12 cellular contexts compared by ENCODE assay signal in the genomic region with DNA sequence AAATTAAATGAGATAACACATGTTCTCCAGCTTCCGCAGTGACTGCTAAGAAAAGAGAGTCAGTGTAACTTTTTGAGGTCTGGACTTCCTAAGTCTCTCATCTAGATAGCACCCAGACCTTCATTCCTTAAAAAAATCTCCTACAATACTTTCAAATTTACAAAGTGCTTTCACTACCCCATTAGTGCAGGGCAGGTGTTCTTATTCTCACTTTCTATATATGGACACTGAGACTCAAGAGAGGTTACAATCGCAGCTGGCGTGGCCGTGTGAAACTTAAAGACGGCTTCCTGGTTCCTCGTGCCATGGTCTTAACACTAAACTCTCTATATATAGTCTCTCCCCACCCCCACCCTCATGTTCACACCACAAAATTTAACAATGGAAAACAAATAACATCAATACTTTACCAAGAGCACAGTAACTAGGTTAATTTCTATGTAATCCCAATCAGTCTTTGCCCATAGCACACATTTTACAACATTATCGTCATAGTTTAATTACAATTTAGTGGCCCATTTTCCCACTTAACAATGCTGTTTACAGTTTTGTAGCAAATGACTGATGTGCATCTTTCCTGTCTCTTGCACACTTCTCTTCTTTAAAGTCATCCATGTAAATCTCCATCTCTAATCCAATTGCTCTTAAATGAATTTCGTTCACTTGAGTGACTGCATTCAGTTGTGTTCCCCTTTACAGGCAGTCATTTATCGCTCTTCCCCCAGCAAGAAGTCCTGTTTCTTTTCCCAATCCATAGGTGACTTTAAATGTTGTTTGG.
DNase-seq lines count a peak whose midpoint lies in the region; ATAC-seq lines count a peak whose summit lies in the region.
"Had no signal": no experiment of that assay in that cellular context is flagged by ENCODE, and none has a peak within 500 bp of the region (broad histone marks: within the 10 kb centered on the region; RNA-seq: fewer than 3 reads in every experiment).

No MANE protein-coding gene starts in this region.

- ATAC-seq in GM19328 (IDR thresholded peaks at IDR 0.05; ENCODE audit: unreplicated experiment): peak; percentile 78
- peak; percentile 82 for ATAC-seq in HG02885 (IDR thresholded peaks at IDR 0.05; ENCODE audit: poor library complexity, unreplicated experiment)
- ATAC-seq in Right ventricle myocardium superior (ENCODE audit: poor library complexity): no peak

- peak overlapping the region; percentile 8; the same call in 1 of the 2 replicates for H3K4me3 ChIP-seq in ACC112 (ENCODE audit: low read depth, low read length)

- H3K79me2 ChIP-seq in ACC112 (ENCODE audit: control insufficient read depth, insufficient read depth, low read length, unreplicated experiment): no peaks in the 10 kb centered on the region

- no peak overlapping the region for H3K27ac ChIP-seq in ACC112 (ENCODE audit: low read depth, low read length)

- intact Hi-C loops in Right ventricle myocardium superior (cut with DNase I): no loop called here
- intact Hi-C loops in activated T-helper 1 cell treated with anti-CD3 and anti-CD28 coated beads, Interleukin-12 subunit alpha, Interleukin-12 subunit beta, Interleukin-2, Interleukin-4 antibody, amounts not matched to agents 30 ng/mL and 10 ng/mL and 1 ng/mL, durations not matched to agents 14 hours and 24 hours and 36 hours (cut with micrococcal nuclease): no loop called here

- H3K36me3 ChIP-seq in ACC112 (ENCODE audit: insufficient read depth, low read length): no peaks in the 10 kb centered on the region
- H3K36me3 ChIP-seq: neutrophil had no signal

- peaks cover 9% of the 10 kb centered on the region for H3K4me1 ChIP-seq in ACC112 (ENCODE audit: control insufficient read depth, insufficient read depth, low read length, unreplicated experiment)

- DNase-seq in MV-4-11 (lab: John Stamatoyannopoulos, UW) (peak; percentile 79), NCI-H1417 treated with DMSO at 0.1 percent for 48 hours (lab: John Stamatoyannopoulos, UW) (no peak), Right ventricle myocardium superior (no peak)
- DNase-seq in activated T-helper 1 cell treated with anti-CD3 and anti-CD28 coated beads, Interleukin-12 subunit alpha, Interleukin-12 subunit beta, Interleukin-2, Interleukin-4 antibody, amounts not matched to agents 30 ng/mL and 10 ng/mL and 1 ng/mL, durations not matched to agents 14 hours and 24 hours and 36 hours (ENCODE audit: low spot score): no peak
- DNase-seq in activated CD8-positive, alpha-beta memory T cell treated with anti-CD3 and anti-CD28 coated beads for 24 hours: no peak
- DNase-seq: activated CD4-positive, alpha-beta T cell treated with anti-CD3 and anti-CD28 coated beads for 1 hour; hippocampal formation; NCI-H446 had no signal

- H3K27me3 ChIP-seq in ACC112 (ENCODE audit: insufficient read depth, low read length): no peaks in the 10 kb centered on the region
- H3K27me3 ChIP-seq: neutrophil had no signal

- H3K27ac Mint-ChIP-seq in activated T-helper 1 cell treated with anti-CD3 and anti-CD28 coated beads, Interleukin-12 subunit alpha, Interleukin-12 subunit beta, Interleukin-2, Interleukin-4 antibody, amounts not matched to agents 30 ng/mL and 10 ng/mL and 1 ng/mL, durations not matched to agents 14 hours and 24 hours and 36 hours: no peak overlapping the region

- H2AFZ ChIP-seq in ACC112 (ENCODE audit: low read length, unreplicated experiment): no peak overlapping the region

- peaks cover 12% of the 10 kb centered on the region for H3K27me3 Mint-ChIP-seq in activated T-helper 1 cell treated with anti-CD3 and anti-CD28 coated beads, Interleukin-12 subunit alpha, Interleukin-12 subunit beta, Interleukin-2, Interleukin-4 antibody, amounts not matched to agents 30 ng/mL and 10 ng/mL and 1 ng/mL, durations not matched to agents 14 hours and 24 hours and 36 hours (ENCODE audit: insufficient read depth)

- H3K4me3 Mint-ChIP-seq in activated T-helper 1 cell treated with anti-CD3 and anti-CD28 coated beads, Interleukin-12 subunit alpha, Interleukin-12 subunit beta, Interleukin-2, Interleukin-4 antibody, amounts not matched to agents 30 ng/mL and 10 ng/mL and 1 ng/mL, durations not matched to agents 14 hours and 24 hours and 36 hours: no peak overlapping the region

- no peaks in the 10 kb centered on the region for H3K36me3 Mint-ChIP-seq in activated T-helper 1 cell treated with anti-CD3 and anti-CD28 coated beads, Interleukin-12 subunit alpha, Interleukin-12 subunit beta, Interleukin-2, Interleukin-4 antibody, amounts not matched to agents 30 ng/mL and 10 ng/mL and 1 ng/mL, durations not matched to agents 14 hours and 24 hours and 36 hours (ENCODE audit: low read depth)

- H3K9me3 Mint-ChIP-seq in activated T-helper 1 cell treated with anti-CD3 and anti-CD28 coated beads, Interleukin-12 subunit alpha, Interleukin-12 subunit beta, Interleukin-2, Interleukin-4 antibody, amounts not matched to agents 30 ng/mL and 10 ng/mL and 1 ng/mL, durations not matched to agents 14 hours and 24 hours and 36 hours: no peaks in the 10 kb centered on the region

- H3K4me1 Mint-ChIP-seq in activated T-helper 1 cell treated with anti-CD3 and anti-CD28 coated beads, Interleukin-12 subunit alpha, Interleukin-12 subunit beta, Interleukin-2, Interleukin-4 antibody, amounts not matched to agents 30 ng/mL and 10 ng/mL and 1 ng/mL, durations not matched to agents 14 hours and 24 hours and 36 hours (ENCODE audit: low read depth): peaks cover 20% of the 10 kb centered on the region
